Comparison of ENCODE assay signal across 16 cellular contexts in genomic region chr3:9468460-9468859, GRCh38.
A peak's percentile ranks its signal among the peaks of the same experiment; 100 is the strongest.
DNase-seq lines count a peak whose midpoint lies in the region; ATAC-seq and TF ChIP-seq lines count a peak whose summit lies in the region.
"Had no signal": no experiment of that assay in that cellular context is flagged by ENCODE, and none has a peak within 500 bp of the region (broad histone marks: within the 10 kb centered on the region; RNA-seq: fewer than 3 reads in every experiment).

No MANE protein-coding gene starts in this region.

- no peak for ATAC-seq in stimulated activated memory B cell treated with anti-CD40 and anti-IgM and Interleukin-4, amounts not matched to agents 10 μg/mL and 1 μg/mL and 100 μg/mL, for 72 hours
- ATAC-seq: GM23338, pancreas had no signal

- H3K27me3 Mint-ChIP-seq in MCF 10A (ENCODE audit: insufficient read depth, unreplicated experiment), result no peaks in the 10 kb centered on the region
- no peaks in the 10 kb centered on the region for H3K27me3 Mint-ChIP-seq in stimulated activated memory B cell treated with anti-CD40 and anti-IgM and Interleukin-4, amounts not matched to agents 10 μg/mL and 1 μg/mL and 100 μg/mL, for 72 hours

- H3K27ac ChIP-seq in breast epithelium (no peak overlapping the region), Peyer's patch (no peak overlapping the region)
- H3K27ac ChIP-seq: pancreas, WERI-Rb-1 had no signal

- CTCF ChIA-PET in MCF 10A (lab: Yijun Ruan, JAX), result no interaction called here

- TF ChIP-seq CTCF in MCF 10A (IDR thresholded peaks at IDR 0.05; ENCODE audit: unreplicated experiment), result no peak
- TF ChIP-seq CTCF in breast epithelium (IDR thresholded peaks at IDR 0.05), result no peak
- TF ChIP-seq CTCF in epithelial cell of esophagus (IDR thresholded peaks at IDR 0.05; ENCODE audit: insufficient read depth, low read depth, low read length, missing control alignments), result no peak
- no peak for TF ChIP-seq CTCF in Peyer's patch (IDR thresholded peaks at IDR 0.05)
- TF ChIP-seq CTCF in lower leg skin (IDR thresholded peaks at IDR 0.05), result no peak

- WGBS in lower leg skin, 2 donors, result 87 to 90% methylated on average over 7 of the region's 7 CpGs

- no peak overlapping the region for H3K4me3 Mint-ChIP-seq in MCF 10A (ENCODE audit: unreplicated experiment)
- H3K4me3 Mint-ChIP-seq in stimulated activated memory B cell treated with anti-CD40 and anti-IgM and Interleukin-4, amounts not matched to agents 10 μg/mL and 1 μg/mL and 100 μg/mL, for 72 hours, result no peak overlapping the region
- H3K4me3 Mint-ChIP-seq: GM23338 had no signal

- H3K9me3 Mint-ChIP-seq in MCF 10A (ENCODE audit: unreplicated experiment), result no peaks in the 10 kb centered on the region
- H3K9me3 Mint-ChIP-seq in stimulated activated memory B cell treated with anti-CD40 and anti-IgM and Interleukin-4, amounts not matched to agents 10 μg/mL and 1 μg/mL and 100 μg/mL, for 72 hours, result no peaks in the 10 kb centered on the region
- H3K9me3 Mint-ChIP-seq: GM23338 had no signal

- H3K4me1 ChIP-seq in breast epithelium (no peaks in the 10 kb centered on the region), Peyer's patch (no peaks in the 10 kb centered on the region)
- H3K4me1 ChIP-seq: adrenal gland, pancreas had no signal

- H3K27me3 ChIP-seq in breast epithelium (no peaks in the 10 kb centered on the region), Peyer's patch (no peaks in the 10 kb centered on the region)
- H3K27me3 ChIP-seq: adrenal gland, pancreas had no signal

- H3K9me3 ChIP-seq in breast epithelium, result no peaks in the 10 kb centered on the region
- no peaks in the 10 kb centered on the region for H3K9me3 ChIP-seq in Peyer's patch
- H3K9me3 ChIP-seq: adrenal gland, pancreas had no signal

- no TSS peak for BruUV-seq in MCF 10A (replicated peaks; lab: Mats Ljungman, UMichigan)

- H3K36me3 ChIP-seq in breast epithelium (peaks cover 20% of the 10 kb centered on the region), Peyer's patch (peaks cover 0 to 97% (median 4%) of the 10 kb centered on the region in 3 donors)

- H3K4me1 Mint-ChIP-seq in MCF 10A (ENCODE audit: insufficient read depth, unreplicated experiment), result no peaks in the 10 kb centered on the region
- H3K4me1 Mint-ChIP-seq in stimulated activated memory B cell treated with anti-CD40 and anti-IgM and Interleukin-4, amounts not matched to agents 10 μg/mL and 1 μg/mL and 100 μg/mL, for 72 hours, result no peaks in the 10 kb centered on the region
- H3K4me1 Mint-ChIP-seq: GM23338 had no signal

- peak overlapping the region; percentile 2 for H3K27ac Mint-ChIP-seq in MCF 10A (ENCODE audit: low read depth, unreplicated experiment)
- peak overlapping the region; percentile 4 for H3K27ac Mint-ChIP-seq in stimulated activated memory B cell treated with anti-CD40 and anti-IgM and Interleukin-4, amounts not matched to agents 10 μg/mL and 1 μg/mL and 100 μg/mL, for 72 hours
- H3K27ac Mint-ChIP-seq: GM23338 had no signal

- DNase-seq in MCF 10A (ENCODE audit: unreplicated experiment) (no peak), breast epithelium (ENCODE audit: low spot score in 2 of 2) (no peak), epithelial cell of esophagus (ENCODE audit: low read depth) (peak; percentile 9), Peyer's patch (no peak), NCI-H1105 treated with DMSO at 0.1 percent for 48 hours (lab: John Stamatoyannopoulos, UW) (no peak), lower leg skin (ENCODE audit: low spot score in 2 of 2) (no peak)
- DNase-seq in activated CD4-positive, alpha-beta T cell treated with anti-CD3 and anti-CD28 coated beads, Interleukin-2, amount 50 U/mL, for 48 hours, result peak; percentile 11 to 25
- DNase-seq: adrenal gland; mesendoderm; NCI-H2029 treated with DMSO at 0.1 percent for 48 hours; pancreas; SIG-M5; stimulated activated naive CD4-positive, alpha-beta T cell treated with Interleukin-2 at 50 U/mL for 16 hours; WERI-Rb-1 had no signal

- intact Hi-C loops in MCF 10A (cut with micrococcal nuclease) (no loop called here), breast epithelium (cut with DNase I; ENCODE audit: low total_unique reads) (no loop called here), lower leg skin (cut with DNase I; ENCODE audit: low total_unique reads) (no loop called here)

- H3K4me3 ChIP-seq in breast epithelium (no peak overlapping the region), epithelial cell of esophagus (ENCODE audit: low read length) (no peak overlapping the region), Peyer's patch (no peak overlapping the region), lower leg skin (ENCODE audit: low read depth, poor library complexity, severe bottlenecking) (no peak overlapping the region)
- H3K4me3 ChIP-seq: adrenal gland, GM23338, pancreas had no signal

- peaks cover 98% of the 10 kb centered on the region for H3K36me3 Mint-ChIP-seq in MCF 10A (ENCODE audit: insufficient read depth, unreplicated experiment)
- H3K36me3 Mint-ChIP-seq in stimulated activated memory B cell treated with anti-CD40 and anti-IgM and Interleukin-4, amounts not matched to agents 10 μg/mL and 1 μg/mL and 100 μg/mL, for 72 hours, result peaks cover 85% of the 10 kb centered on the region

- TF ChIP-seq POLR2A in breast epithelium (IDR thresholded peaks at IDR 0.05) (no peak), Peyer's patch (IDR thresholded peaks at IDR 0.05) (no peak), lower leg skin (IDR thresholded peaks at IDR 0.05) (no peak)

- POLR2A ChIA-PET in MCF 10A (lab: Yijun Ruan, JAX), result no interaction called here

Comparison
In these comparisons a context has a peak if more than half of its experiments do, and no peak if none do; other contexts are left out.
1. DNase-seq: peak in activated CD4-positive, alpha-beta T cell treated with anti-CD3 and anti-CD28 coated beads, Interleukin-2, amount 50 U/mL, for 48 hours (2 of 2) and epithelial cell of esophagus (single experiment); none in MCF 10A (single experiment), breast epithelium (0 of 2), Peyer's patch (0 of 3), NCI-H1105 treated with DMSO at 0.1 percent for 48 hours (single experiment) and lower leg skin (0 of 2).